In genomic region chr2:25063876-25064660, GRCh38 we compare ENCODE assay signal across 1 cellular context.
TF ChIP-seq lines count a peak whose summit lies in the region.

No MANE protein-coding gene starts in this region.

TF ChIP-seq in GM12878, 131 proteins besides CTCF, POLR2A, EP300 and RAD21 (continued from another document):
- TF ChIP-seq ZNF687 (IDR thresholded peaks at IDR 0.05), result no peak
- TF ChIP-seq WRNIP1 (IDR thresholded peaks at IDR 0.05; ENCODE audit: borderline replicate concordance, low read depth, low read length), result no peak
- TF ChIP-seq SP1 (IDR thresholded peaks at IDR 0.05; ENCODE audit: low read depth, low read length), result no peak
- TF ChIP-seq CBX5 (IDR thresholded peaks at IDR 0.05; ENCODE audit: low read depth), result peak; percentile 71; the same call in 1 of the 2 replicates
- no peak for TF ChIP-seq BMI1 (IDR thresholded peaks at IDR 0.05; ENCODE audit: borderline replicate concordance)
- no peak for TF ChIP-seq TCF12 (IDR thresholded peaks at IDR 0.05; ENCODE audit: low read depth, low read length)
- TF ChIP-seq PML (IDR thresholded peaks at IDR 0.05; ENCODE audit: low read length), result peak; percentile 61; the same call in 1 of the 2 replicates
- TF ChIP-seq ASH2L (IDR thresholded peaks at IDR 0.05; ENCODE audit: borderline replicate concordance, low read depth), result 0 out of 2 replicates have a peak, but pooled peaks have one; percentile 52
- peak; percentile 88 for TF ChIP-seq FOXM1 (IDR thresholded peaks at IDR 0.05; ENCODE audit: low read depth, low read length)
- TF ChIP-seq MEF2A (IDR thresholded peaks at IDR 0.05; ENCODE audit: insufficient read depth, low read depth, low read length), result peak; percentile 99
- peak; percentile 47; the same call in 1 of the 2 replicates for TF ChIP-seq ZBED1 (IDR thresholded peaks at IDR 0.05; ENCODE audit: borderline replicate concordance)
- peak; percentile 41 to 57; a peak in 2 of 4 replicates for TF ChIP-seq IKZF2 (IDR thresholded peaks at IDR 0.05)
- peak; percentile 90 for TF ChIP-seq ATF2 (IDR thresholded peaks at IDR 0.05; ENCODE audit: low read length)
- TF ChIP-seq TBL1XR1 (IDR thresholded peaks at IDR 0.05; ENCODE audit: low read depth, low read length), result peak; percentile 82; the same call in 1 of the 2 replicates
- TF ChIP-seq CEBPB (IDR thresholded peaks at IDR 0.05; ENCODE audit: borderline replicate concordance in 1 of 2, low read depth in 2 of 2, low read length in 2 of 2), result 0 out of 4 replicates have a peak, but pooled peaks of 1 of the 2 experiments have one; percentile 48
- peak; percentile 94 for TF ChIP-seq NFIC (IDR thresholded peaks at IDR 0.05; ENCODE audit: low read depth, low read length)
